8 cellular contexts compared by ENCODE assay signal in the genomic region with DNA sequence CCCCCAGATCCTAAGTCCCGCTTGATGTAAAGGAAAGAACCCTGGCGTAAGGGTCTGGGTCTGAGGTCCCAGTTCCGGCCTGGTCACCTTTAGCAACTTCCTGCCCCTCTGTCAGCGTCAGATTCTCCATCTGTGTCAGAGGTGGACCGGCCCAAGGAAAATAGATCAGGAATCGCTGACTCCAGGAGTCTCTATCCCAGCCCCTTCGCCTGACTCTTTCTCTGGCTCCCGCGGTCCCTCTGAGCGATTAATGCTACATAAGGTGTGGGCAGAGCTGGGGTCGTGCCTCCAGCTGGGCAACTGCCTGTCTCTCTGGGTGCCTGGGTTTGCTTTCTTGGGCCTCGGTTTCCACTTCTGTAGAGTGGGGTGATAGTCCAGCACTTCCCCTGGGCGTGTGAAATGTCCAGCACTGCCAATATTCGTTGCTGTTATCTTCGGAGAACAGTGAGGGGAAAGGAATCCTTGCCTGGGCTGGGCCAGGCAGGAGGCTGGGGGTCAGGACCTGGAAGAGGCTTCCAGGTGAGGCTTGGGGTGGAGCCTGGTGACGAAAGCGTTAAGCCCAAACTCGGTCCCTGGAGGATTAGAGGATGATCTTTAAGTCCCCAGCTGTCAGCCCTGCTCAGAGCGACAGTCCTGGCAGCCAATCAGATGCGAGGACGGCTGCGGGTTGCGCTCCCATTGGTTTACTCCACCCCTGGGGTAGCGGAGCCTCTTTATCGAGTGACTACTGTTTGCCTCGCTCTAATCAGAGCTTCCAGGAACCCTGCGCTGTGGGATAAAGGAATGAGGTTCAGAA. TPM values are rescaled to one million over a fixed set of nuclear protein-coding genes. Genes with fewer than 3 reads are reported as not detected.
DNase-seq lines count a peak whose midpoint lies in the region; ATAC-seq and TF ChIP-seq lines count a peak whose summit lies in the region.

No MANE protein-coding gene starts in this region.

- no peak for TF ChIP-seq CTCF in RWPE1 (conservative IDR thresholded peaks at IDR 0.05; ENCODE audit: low read depth)
- peak; percentile 1 for TF ChIP-seq CTCF in fibroblast of the aortic adventitia (IDR thresholded peaks at IDR 0.05; ENCODE audit: insufficient read depth, low read length)
- TF ChIP-seq CTCF in nephron (IDR thresholded peaks at IDR 0.05; ENCODE audit: unreplicated experiment in 3 of 3), result no peak

- peak; percentile 40 for ATAC-seq in GM21723 (IDR thresholded peaks at IDR 0.05; ENCODE audit: unreplicated experiment)
- peak; percentile 60 to 62 for ATAC-seq in stimulated activated naive B cell treated with anti-CD40 and anti-IgM and Interleukin-4, amounts not matched to agents 10 μg/mL and 1 μg/mL and 100 μg/mL, for 72 hours (replicated peaks)

- no peaks in the 10 kb centered on the region for H3K9me3 Mint-ChIP-seq in CD8-positive, alpha-beta memory T cell
- H3K9me3 Mint-ChIP-seq in nephron, result no peaks in the 10 kb centered on the region
- peaks cover 0 to 1% of the 10 kb centered on the region in 2 donors for H3K9me3 Mint-ChIP-seq in stimulated activated naive B cell treated with anti-CD40 and anti-IgM and Interleukin-4, amounts not matched to agents 10 μg/mL and 1 μg/mL and 100 μg/mL, for 72 hours

- POLR2A ChIA-PET in CD8-positive, alpha-beta memory T cell (lab: Charles Lee), result interaction anchor here (0.6 to 6.7 kb wide), 17 partner anchors 8 to 228 kb away, joined by 3 to 134 read pairs (median 7); partner anchors contain the start of genes ARHGAP45, CIRBP, CNN2 and GPX4
- POLR2A ChIA-PET in RWPE1 (lab: Yijun Ruan, JAX; ENCODE audit: low non-redundant PET), result interaction anchor here (0.5 to 1.6 kb wide), 3 partner anchors 13 to 63 kb away, joined by 3 to 11 read pairs (median 3); partner anchors contain the start of gene GPX4

- peak overlapping the region; percentile 94 to 100 (median 99) for H3K4me3 Mint-ChIP-seq in CD8-positive, alpha-beta memory T cell
- peak overlapping the region; percentile 89 to 94 (median 91) for H3K4me3 Mint-ChIP-seq in nephron
- peak overlapping the region; percentile 84 to 98 for H3K4me3 Mint-ChIP-seq in stimulated activated naive B cell treated with anti-CD40 and anti-IgM and Interleukin-4, amounts not matched to agents 10 μg/mL and 1 μg/mL and 100 μg/mL, for 72 hours

- H3K27ac Mint-ChIP-seq in CD8-positive, alpha-beta memory T cell, result peak overlapping the region; percentile 86 to 97 (median 92)
- peak overlapping the region in 1 of 3 experiments; percentile 35 for H3K27ac Mint-ChIP-seq in nephron
- peak overlapping the region; percentile 99 for H3K27ac Mint-ChIP-seq in stimulated activated naive B cell treated with anti-CD40 and anti-IgM and Interleukin-4, amounts not matched to agents 10 μg/mL and 1 μg/mL and 100 μg/mL, for 72 hours

- H3K36me3 Mint-ChIP-seq in CD8-positive, alpha-beta memory T cell, result peaks cover 4 to 65% (median 6%) of the 10 kb centered on the region in 3 donors
- H3K36me3 Mint-ChIP-seq in nephron (ENCODE audit: low read depth), result peaks cover 27% of the 10 kb centered on the region
- peaks cover 45 to 57% of the 10 kb centered on the region in 2 donors for H3K36me3 Mint-ChIP-seq in stimulated activated naive B cell treated with anti-CD40 and anti-IgM and Interleukin-4, amounts not matched to agents 10 μg/mL and 1 μg/mL and 100 μg/mL, for 72 hours

- CTCF ChIA-PET in CD8-positive, alpha-beta memory T cell (lab: Charles Lee), result interaction anchor here (0.6 to 4.1 kb wide), 15 partner anchors 10 to 153 kb away, joined by 3 to 30 read pairs (median 4); partner anchors contain the start of genes ARHGAP45, CNN2 and RNU6-2
- CTCF ChIA-PET in RWPE1 (lab: Yijun Ruan, JAX), result interaction anchor here (0.6 kb wide), 1 partner anchor 184 kb away, joined by 3 read pairs; no protein-coding TSS in a partner anchor

- H3K27me3 Mint-ChIP-seq in CD8-positive, alpha-beta memory T cell, result peaks cover 0 to 2% of the 10 kb centered on the region in 2 donors
- H3K27me3 Mint-ChIP-seq in nephron (ENCODE audit: low read depth), result no peaks in the 10 kb centered on the region
- H3K27me3 Mint-ChIP-seq in stimulated activated naive B cell treated with anti-CD40 and anti-IgM and Interleukin-4, amounts not matched to agents 10 μg/mL and 1 μg/mL and 100 μg/mL, for 72 hours, result no peaks in the 10 kb centered on the region

- no peaks in the 10 kb centered on the region for H3K27me3 ChIP-seq in CD8-positive, alpha-beta memory T cell (ENCODE audit: insufficient read depth, low read length, poor library complexity, severe bottlenecking)

- peaks cover 41 to 61% (median 46%) of the 10 kb centered on the region in 3 donors for H3K4me1 Mint-ChIP-seq in CD8-positive, alpha-beta memory T cell
- H3K4me1 Mint-ChIP-seq in nephron, result peaks cover 25% of the 10 kb centered on the region
- peaks cover 36 to 63% of the 10 kb centered on the region in 2 donors for H3K4me1 Mint-ChIP-seq in stimulated activated naive B cell treated with anti-CD40 and anti-IgM and Interleukin-4, amounts not matched to agents 10 μg/mL and 1 μg/mL and 100 μg/mL, for 72 hours

- H3K27ac ChIP-seq in CD8-positive, alpha-beta memory T cell (ENCODE audit: low read depth, low read length), result peak overlapping the region; percentile 72
- peak overlapping the region; percentile 81 for H3K27ac ChIP-seq in RWPE1

- peaks cover 44% of the 10 kb centered on the region for H3K4me1 ChIP-seq in CD8-positive, alpha-beta memory T cell (ENCODE audit: insufficient read depth, low read length)

- H3K36me3 ChIP-seq in CD8-positive, alpha-beta memory T cell (ENCODE audit: insufficient read depth, low read length), result peaks cover 18% of the 10 kb centered on the region

- peak; percentile 82 to 92 (median 86) for DNase-seq in CD8-positive, alpha-beta memory T cell
- DNase-seq in LoVo (ENCODE audit: low spot score) (peak; percentile 88), RWPE1 (ENCODE audit: low spot score) (peak; percentile 99), fibroblast of the aortic adventitia (ENCODE audit: low read depth) (peak; percentile 93)
- peak; percentile 84 for DNase-seq in activated T-helper 9 cell treated with anti-CD3 and anti-CD28 coated beads, Interleukin-2, amount 50 U/mL, for 16 hours (ENCODE audit: low read depth)
- peak; percentile 92 for DNase-seq in stimulated activated naive B cell treated with anti-CD40 and anti-IgM and Interleukin-4, amounts not matched to agents 10 μg/mL and 1 μg/mL and 100 μg/mL, for 72 hours

- H3K9me3 ChIP-seq in CD8-positive, alpha-beta memory T cell (ENCODE audit: low read length), result no peaks in the 10 kb centered on the region

- H3K4me3 ChIP-seq in CD8-positive, alpha-beta memory T cell (ENCODE audit: low read length), result peak overlapping the region; percentile 78
- peak overlapping the region; percentile 77 for H3K4me3 ChIP-seq in fibroblast of the aortic adventitia (ENCODE audit: low read depth, low read length)

RNA-seq across cellular contexts. Expression of gene ABCA7, which starts 0.8 kb away (rescaled TPM):
- 10 to 100 TPM; 33.8 to 39.5 TPM for total RNA-seq in CD8-positive, alpha-beta memory T cell
- polyA plus RNA-seq in CD8-positive, alpha-beta memory T cell, result 14.1 TPM
- total RNA-seq in fibroblast of the aortic adventitia (ENCODE audit: low replicate concordance), result 3.5 and 21.6 TPM in 2 replicates

RNA-seq across cellular contexts. Expression of gene CNN2, which starts 14.3 kb away (rescaled TPM):
- total RNA-seq in CD8-positive, alpha-beta memory T cell, result 10 to 100 TPM; 78.1 to 78.9 TPM
- polyA plus RNA-seq in CD8-positive, alpha-beta memory T cell, result 792 TPM
- total RNA-seq in fibroblast of the aortic adventitia (ENCODE audit: low replicate concordance), result 96.0 and 101 TPM in 2 replicates

RNA-seq across cellular contexts. Expression of gene RNU6-2, which starts 19.4 kb away (rescaled TPM):
- total RNA-seq in CD8-positive, alpha-beta memory T cell, result not detected
- polyA plus RNA-seq in CD8-positive, alpha-beta memory T cell, result not detected
- total RNA-seq in fibroblast of the aortic adventitia (ENCODE audit: low replicate concordance), result not detected in 2 replicates

RNA-seq across cellular contexts. Expression of gene TMEM259, which starts 19.8 kb away (rescaled TPM):
- total RNA-seq in CD8-positive, alpha-beta memory T cell, result 100 to 1,000 TPM; 151 to 157 TPM
- 84.6 TPM for polyA plus RNA-seq in CD8-positive, alpha-beta memory T cell
- 44.7 and 49.9 TPM in 2 replicates for total RNA-seq in fibroblast of the aortic adventitia (ENCODE audit: low replicate concordance)

RNA-seq across cellular contexts. Expression of gene ARHGAP45, which starts 26.3 kb away (rescaled TPM):
- total RNA-seq in CD8-positive, alpha-beta memory T cell, result 100 to 1,000 TPM; 212 to 220 TPM
- polyA plus RNA-seq in CD8-positive, alpha-beta memory T cell, result 478 TPM
- total RNA-seq in fibroblast of the aortic adventitia (ENCODE audit: low replicate concordance), result 0.18 TPM in 1 of 2 replicates, not detected in the other

Comparison
In these comparisons a context has a peak if more than half of its experiments do, and no peak if none do; other contexts are left out.
1. Peak in every context shown above with its lines: DNase-seq, ATAC-seq, H3K4me3 ChIP-seq and H3K27ac ChIP-seq.